ENCODE assay signal across 8 cellular contexts in genomic region chr11:62721994-62722393, GRCh38. TPM values are rescaled to one million over a fixed set of nuclear protein-coding genes. Genes with fewer than 3 reads are reported as not detected.
DNase-seq lines count a peak whose midpoint lies in the region; FAIRE-seq and TF ChIP-seq lines count a peak whose summit lies in the region.
"Had no signal": no experiment of that assay in that cellular context is flagged by ENCODE, and none has a peak within 500 bp of the region (broad histone marks: within the 10 kb centered on the region; RNA-seq: fewer than 3 reads in every experiment).

No MANE protein-coding gene starts in this region.

- 83 to 86% methylated on average over 3 to 4 of the region's 7 CpGs for WGBS in mesodermal cell (ENCODE audit: insufficient coverage in 2 of 2), 2 experiments
- whole genome bisulfite sequencing in tibial nerve, 2 donors = 52 to 64% methylated on average over 7 of the region's 7 CpGs

- H3K36me3 ChIP-seq in brain microvascular endothelial cell (replicated peaks) (peaks cover 63% of the 10 kb centered on the region), mesodermal cell (ENCODE audit: control insufficient read depth, insufficient read depth, low read length) (peaks cover 82% of the 10 kb centered on the region), tibial nerve (peaks cover 13 to 69% (median 62%) of the 10 kb centered on the region in 3 donors), left ventricle myocardium inferior (peaks cover 73% of the 10 kb centered on the region)

- in situ Hi-C loops in brain microvascular endothelial cell (cut with HindIII; ENCODE audit: low pct_ligation_motif_present, low sequenced_read_pairs) = no loop called here

- TF ChIP-seq CTCF in brain microvascular endothelial cell (IDR thresholded peaks at IDR 0.05; ENCODE audit: low read depth, low read length, missing control alignments) = peak; percentile 29
- TF ChIP-seq CTCF in tibial nerve (IDR thresholded peaks at IDR 0.05) = no peak
- no peak for TF ChIP-seq CTCF in left ventricle myocardium inferior (IDR thresholded peaks at IDR 0.05; ENCODE audit: borderline replicate concordance)

- FAIRE-seq in RCC 7860 (lab: Jason Lieb, UNC) = no peak

- no peaks in the 10 kb centered on the region for H3K27me3 ChIP-seq in brain microvascular endothelial cell (replicated peaks)
- no peaks in the 10 kb centered on the region for H3K27me3 ChIP-seq in tibial nerve
- H3K27me3 ChIP-seq in left ventricle myocardium inferior (ENCODE audit: low read depth) = no peaks in the 10 kb centered on the region

- no peak for TF ChIP-seq POLR2A in tibial nerve (IDR thresholded peaks at IDR 0.05)

- H3K4me3 ChIP-seq in brain microvascular endothelial cell (ENCODE audit: low read depth, low read length) = no peak overlapping the region
- no peak overlapping the region for H3K4me3 ChIP-seq in mesodermal cell (ENCODE audit: extremely low read depth, insufficient read depth, low read length, poor library complexity, severe bottlenecking)
- no peak overlapping the region for H3K4me3 ChIP-seq in tibial nerve
- H3K4me3 ChIP-seq in left ventricle myocardium inferior = no peak overlapping the region

- H3K27ac ChIP-seq in brain microvascular endothelial cell = no peak overlapping the region
- H3K27ac ChIP-seq in mesodermal cell (ENCODE audit: low read depth, low read length, severe bottlenecking) = peak overlapping the region; percentile 73
- H3K27ac ChIP-seq in tibial nerve = no peak overlapping the region
- no peak overlapping the region for H3K27ac ChIP-seq in left ventricle myocardium inferior (replicated peaks)
- H3K27ac ChIP-seq: WERI-Rb-1 had no signal

- intact Hi-C loops in left ventricle myocardium inferior (cut with micrococcal nuclease) = loop anchor here (10.0 kb wide), 1 partner anchor 113 kb away; the partner anchor contains the start of genes STX5, TEX54 and WDR74

- H3K4me1 ChIP-seq in mesodermal cell (ENCODE audit: control insufficient read depth, insufficient read depth, low read length, poor library complexity, severe bottlenecking) (peaks cover 5% of the 10 kb centered on the region), tibial nerve (peaks cover 0 to 56% (median 26%) of the 10 kb centered on the region in 4 donors), left ventricle myocardium inferior (peaks cover 73% of the 10 kb centered on the region)

- no peak for TF ChIP-seq EP300 in tibial nerve (IDR thresholded peaks at IDR 0.05)

- H3K9me3 ChIP-seq in mesodermal cell (ENCODE audit: control insufficient read depth, low read length) = no peaks in the 10 kb centered on the region
- H3K9me3 ChIP-seq in tibial nerve = no peaks in the 10 kb centered on the region
- H3K9me3 ChIP-seq in left ventricle myocardium inferior (replicated peaks) = no peaks in the 10 kb centered on the region

- peak; percentile 32 for DNase-seq in EL
- peak; percentile 56 to 77 for DNase-seq in Kasumi-1 (lab: John Stamatoyannopoulos, UW)
- peak; percentile 34 for DNase-seq in brain microvascular endothelial cell
- no peak for DNase-seq in tibial nerve (ENCODE audit: low spot score in 2 of 2)
- no peak for DNase-seq in left ventricle myocardium inferior
- no peak for DNase-seq in RCC 7860 (ENCODE audit: low spot score)
- DNase-seq: WERI-Rb-1 had no signal

RNA-seq across cellular contexts. Expression of gene HNRNPUL2, which starts 5.3 kb away (rescaled TPM):
- polyA plus RNA-seq in mesodermal cell (2013, experiment 1 of 2) = 42.2 TPM
- 37.4 TPM for polyA plus RNA-seq in mesodermal cell (2013, experiment 2 of 2)
- 10 to 100 TPM; 24.7 to 34.8 (median 28.6) TPM for total RNA-seq in tibial nerve
- 37.6 TPM for total RNA-seq in left ventricle myocardium inferior

RNA-seq across cellular contexts. Expression of gene TTC9C, which starts 6.3 kb away (rescaled TPM):
- 62.2 TPM for polyA plus RNA-seq in mesodermal cell (2013, experiment 1 of 2)
- polyA plus RNA-seq in mesodermal cell (2013, experiment 2 of 2) = 59.3 TPM
- total RNA-seq in tibial nerve (10 to 100 TPM; 20.1 to 37.1 (median 23.6) TPM), left ventricle myocardium inferior (12.9 TPM)

RNA-seq across cellular contexts. Expression of gene GNG3, which starts 14.5 kb away (rescaled TPM):
- polyA plus RNA-seq in mesodermal cell (2013, experiment 1 of 2) = 4.0 TPM
- polyA plus RNA-seq in mesodermal cell (2013, experiment 2 of 2) = 1.5 TPM
- total RNA-seq in tibial nerve (1 to 10 TPM in 1 of 4 donors, under 1 TPM in 1, not detected in 2; 0.63 to 2.6 TPM), left ventricle myocardium inferior (not detected)

RNA-seq across cellular contexts. Expression of gene BSCL2, which starts 14.8 kb away (rescaled TPM):
- 103 TPM for polyA plus RNA-seq in mesodermal cell (2013, experiment 1 of 2)
- polyA plus RNA-seq in mesodermal cell (2013, experiment 2 of 2) = 81.6 TPM
- total RNA-seq in tibial nerve (100 to 1,000 TPM in 2 of 4 donors, 10 to 100 TPM in 2; 58.8 to 149 (median 93.2) TPM), left ventricle myocardium inferior (18.4 TPM)

RNA-seq across cellular contexts. Expression of gene ZBTB3, which starts 32.0 kb away (rescaled TPM):
- polyA plus RNA-seq in mesodermal cell (2013, experiment 1 of 2) = 5.1 TPM
- 5.3 TPM for polyA plus RNA-seq in mesodermal cell (2013, experiment 2 of 2)
- 1 to 10 TPM; 8.1 to 9.8 (median 8.9) TPM for total RNA-seq in tibial nerve
- total RNA-seq in left ventricle myocardium inferior = 9.5 TPM

Comparison
In these comparisons a context has a peak if more than half of its experiments do, and no peak if none do; other contexts are left out.
1. DNase-seq: peak in EL (single experiment), Kasumi-1 (2 of 2) and brain microvascular endothelial cell (single experiment); none in tibial nerve (0 of 2), left ventricle myocardium inferior (single experiment) and RCC 7860 (single experiment).